ENCODE assay signal across 8 cellular contexts in genomic region chr17:47821424-47822379, GRCh38. TPM values are rescaled to one million over a fixed set of nuclear protein-coding genes. Genes with fewer than 3 reads are reported as not detected.
A peak's percentile ranks its signal among the peaks of the same experiment; 100 is the strongest.
DNase-seq lines count a peak whose midpoint lies in the region; ATAC-seq and TF ChIP-seq lines count a peak whose summit lies in the region.

Gene OSBPL7, minus strand, starts transcription at chr17:47821794. Its CDS starts 1,516 bp downstream, at chr17:47820278.

- H3K4me3 ChIP-seq in adipocyte (ENCODE audit: low read length) (peak within 1 kb of the TSS; percentile 79), heart right ventricle (peak within 1 kb of the TSS; percentile 47 to 91 (median 66))

- H3K4me1 ChIP-seq in adipocyte (ENCODE audit: control insufficient read depth, insufficient read depth, low read length) (peaks cover 13% of the 10 kb centered on the region), heart right ventricle (peaks cover 5 to 24% (median 20%) of the 10 kb centered on the region in 9 donors)

- DNase-seq in G401 (ENCODE audit: low spot score) (peak; percentile 79), HEK293T (ENCODE audit: extremely low spot score) (peak; percentile 56), NCI-H1105 treated with DMSO at 0.1 percent for 48 hours (lab: John Stamatoyannopoulos, UW) (peak; percentile 96), T follicular helper cell (ENCODE audit: low read depth) (peak; percentile 58), adipocyte (ENCODE audit: low read depth) (peak; percentile 84), heart right ventricle (peak; percentile 68 to 82), posterior vena cava (ENCODE audit: low spot score) (peak; percentile 93), ureter (ENCODE audit: low spot score) (peak; percentile 89)

- WGBS in heart right ventricle, 2 donors, result 4% methylated on average over 21 of the region's 21 CpGs

- intact Hi-C loops in heart right ventricle (cut with DNase I) (no loop called here), posterior vena cava (cut with DNase I) (no loop called here)

- H3K9me3 ChIP-seq in adipocyte (ENCODE audit: control insufficient read depth, low read length) (no peaks in the 10 kb centered on the region), heart right ventricle (no peaks in the 10 kb centered on the region)

- H3K9ac ChIP-seq in adipocyte (ENCODE audit: low read length), result peak within 1 kb of the TSS; percentile 66

- H3K36me3 ChIP-seq in adipocyte (ENCODE audit: control insufficient read depth, insufficient read depth, low read length, severe bottlenecking) (peaks cover 30% of the 10 kb centered on the region), heart right ventricle (peaks cover 0 to 71% (median 34%) of the 10 kb centered on the region in 9 donors)

- ATAC-seq in heart right ventricle, result peak; percentile 87 to 97 (median 94)

- H3K27ac ChIP-seq in heart right ventricle, result peak within 1 kb of the TSS in 9 of 10 donors; percentile 47 to 81 (median 66)

- peak in 5 of 9 donors; percentile 27 to 56 (median 42) for TF ChIP-seq CTCF in heart right ventricle (IDR thresholded peaks at IDR 0.05)

- CTCF ChIA-PET in HEK293T (lab: Yijun Ruan, JAX), result interaction anchor here (0.8 to 1.3 kb wide), 2 partner anchors 20 to 125 kb away, joined by 3 to 4 read pairs; partner anchors contain the start of gene SCRN2

- in situ Hi-C loops in G401 (cut with HindIII; ENCODE audit: low sequenced_read_pairs), result no loop called here

- no peaks in the 10 kb centered on the region for H3K27me3 ChIP-seq in adipocyte (replicated peaks; ENCODE audit: control insufficient read depth, insufficient read depth, low read length)
- H3K27me3 ChIP-seq in heart right ventricle, result no peaks in the 10 kb centered on the region

- POLR2A ChIA-PET in HEK293T (lab: Yijun Ruan, JAX), result interaction anchor here (0.6 to 3.3 kb wide), 15 partner anchors 9 to 227 kb away, joined by 3 to 57 read pairs (median 4); partner anchors contain the start of genes LRRC46, MRPL10, NFE2L1 and SCRN2

TF ChIP-seq in HEK293T, 16 proteins besides CTCF, POLR2A, EP300 and RAD21:
- TF ChIP-seq FOXK2 (IDR thresholded peaks at IDR 0.05) (no peak), NFRKB (IDR thresholded peaks at IDR 0.05) (no peak), L3MBTL2 (conservative IDR thresholded peaks at IDR 0.05) (no peak)

RNA-seq across cellular contexts. Expression of gene OSBPL7, which starts in this region (rescaled TPM):
- 4.2 and 5.6 TPM in 2 replicates for total RNA-seq in G401 (2014; rRNA removed; shearing (Covaris generic))
- total RNA-seq in heart right ventricle (1 to 10 TPM; 2.8 to 8.7 (median 5.1) TPM), posterior vena cava (1 to 10 TPM; 6.4 to 9.8 TPM), ureter (27.2 TPM)
- 1 to 10 TPM; 3.1 to 9.6 TPM for polyA plus RNA-seq in heart right ventricle

Comparison
In these comparisons a context has a peak if more than half of its experiments do, and no peak if none do; other contexts are left out.
1. Peak in every context shown above with its lines: DNase-seq, ATAC-seq, H3K4me3 ChIP-seq and H3K27ac ChIP-seq.